Comparison of ENCODE assay signal across 20 cellular contexts in genomic region chr13:111020546-111020945, GRCh38.
DNase-seq lines count a peak whose midpoint lies in the region; ATAC-seq and TF ChIP-seq lines count a peak whose summit lies in the region.
"Had no signal": no experiment of that assay in that cellular context is flagged by ENCODE, and none has a peak within 500 bp of the region (broad histone marks: within the 10 kb centered on the region; RNA-seq: fewer than 3 reads in every experiment).

No MANE protein-coding gene starts in this region.

- TF ChIP-seq EP300 in gastroesophageal sphincter (IDR thresholded peaks at IDR 0.05): no peak

- POLR2A ChIA-PET in PC-3 (lab: Charles Lee; ENCODE audit: unreplicated experiment): no interaction called here

- TF ChIP-seq POLR2A in gastroesophageal sphincter (IDR thresholded peaks at IDR 0.05): no peak

- no peak overlapping the region for H3K4me2 ChIP-seq in PC-3 (ENCODE audit: low read length)
- H3K4me2 ChIP-seq: GM23338 had no signal

- no peak overlapping the region for H2AFZ ChIP-seq in PC-3 (ENCODE audit: low read length)
- H2AFZ ChIP-seq: GM23338 had no signal

- TF ChIP-seq CTCF in PC-3 (conservative IDR thresholded peaks at IDR 0.05; ENCODE audit: low read depth, low read length) (no peak), type B pancreatic cell (conservative IDR thresholded peaks at IDR 0.05) (no peak), gastroesophageal sphincter (IDR thresholded peaks at IDR 0.05) (no peak)

- H3K9me3 Mint-ChIP-seq in type B pancreatic cell: no peaks in the 10 kb centered on the region

- no peaks in the 10 kb centered on the region for H3K4me1 Mint-ChIP-seq in type B pancreatic cell (ENCODE audit: unreplicated experiment)
- H3K4me1 Mint-ChIP-seq: GM23338 had no signal

- H3K9me2 ChIP-seq in PC-3 (replicated peaks; ENCODE audit: low read length): no peaks in the 10 kb centered on the region

- H3K27ac ChIP-seq in PC-3 (ENCODE audit: low read length): no peak overlapping the region
- H3K27ac ChIP-seq in gastroesophageal sphincter: no peak overlapping the region
- H3K27ac ChIP-seq: C4-2B had no signal

- H3K4me3 Mint-ChIP-seq in type B pancreatic cell: no peak overlapping the region
- H3K4me3 Mint-ChIP-seq: CD4-positive, alpha-beta T cell; GM23338; HFFc6; IgD-negative memory B cell had no signal

- H3K27ac Mint-ChIP-seq in type B pancreatic cell: no peak overlapping the region
- H3K27ac Mint-ChIP-seq: CD4-positive, alpha-beta T cell; GM23338; HFFc6 had no signal

- no peaks in the 10 kb centered on the region for H3K79me2 ChIP-seq in PC-3 (ENCODE audit: low read length)

- no peaks in the 10 kb centered on the region for H4K20me1 ChIP-seq in PC-3 (ENCODE audit: low read length)

- ATAC-seq in PC-3 (peak; percentile 31; the same call in 1 of the 2 replicates), gastroesophageal sphincter (no peak)
- ATAC-seq: GM23338, HepG2 had no signal

- CTCF ChIA-PET in PC-3 (lab: Charles Lee): no interaction called here

- H3K36me3 ChIP-seq in PC-3 (ENCODE audit: low read depth, low read length): no peaks in the 10 kb centered on the region
- no peaks in the 10 kb centered on the region for H3K36me3 ChIP-seq in gastroesophageal sphincter

- WGBS in gastroesophageal sphincter (ENCODE audit: low coverage in 1 of 2), 2 donors: 87 to 92% methylated on average over 3 to 4 of the region's 6 CpGs

- H3K36me3 Mint-ChIP-seq in type B pancreatic cell: no peaks in the 10 kb centered on the region

- no peaks in the 10 kb centered on the region for H3K27me3 ChIP-seq in PC-3 (ENCODE audit: low read length)
- no peaks in the 10 kb centered on the region for H3K27me3 ChIP-seq in gastroesophageal sphincter

- peaks cover 4% of the 10 kb centered on the region for H3K27me3 Mint-ChIP-seq in type B pancreatic cell

- BruUV-seq in PC-3 (replicated peaks; lab: Mats Ljungman, UMichigan): no TSS peak

- DNase-seq in A172 (ENCODE audit: low spot score) (peak; percentile 43), HT1080 (ENCODE audit: low read depth) (peak; percentile 40), PC-3 (peak; percentile 27), kidney tubule cell (ENCODE audit: low spot score) (peak; percentile 41), type B pancreatic cell (ENCODE audit: extremely low spot score, unreplicated experiment) (no peak)
- DNase-seq in activated CD4-positive, alpha-beta T cell treated with anti-CD3 and anti-CD28 coated beads for 4 hours: no peak
- DNase-seq: 8988T; ACHN; AML-193; CD4-positive, alpha-beta T cell; DMS153; DMS79; GDM1; HCEC 1CT; HFFc6 had no signal

- H3F3A ChIP-seq in PC-3 (ENCODE audit: low read length, unreplicated experiment): no peaks in the 10 kb centered on the region

- H3K9me3 ChIP-seq in PC-3 (ENCODE audit: low read length) (peaks cover 10% of the 10 kb centered on the region; the same call in 1 of the 2 replicates), gastroesophageal sphincter (peaks cover 0 to 26% (median 0%) of the 10 kb centered on the region in 3 donors)

- H3K4me1 ChIP-seq in PC-3 (ENCODE audit: insufficient read depth, low read length): no peaks in the 10 kb centered on the region
- H3K4me1 ChIP-seq in gastroesophageal sphincter: no peaks in the 10 kb centered on the region

- intact Hi-C loops in PC-3 (cut with micrococcal nuclease): loop anchor here (5.0 kb wide), 1 partner anchor 38 kb away; no protein-coding TSS in a partner anchor

- H3K9ac ChIP-seq in PC-3 (ENCODE audit: low read length): no peak overlapping the region

- no peak overlapping the region for H3K4me3 ChIP-seq in PC-3 (ENCODE audit: low read length)
- no peak overlapping the region for H3K4me3 ChIP-seq in gastroesophageal sphincter
- H3K4me3 ChIP-seq: GM23338 had no signal

Comparison
In these comparisons a context has a peak if more than half of its experiments do, and no peak if none do; other contexts are left out.
1. DNase-seq: peak in A172 (single experiment), HT1080 (single experiment), PC-3 (single experiment) and kidney tubule cell (single experiment); none in type B pancreatic cell (single experiment) and activated CD4-positive, alpha-beta T cell treated with anti-CD3 and anti-CD28 coated beads for 4 hours (0 of 2).